Comparison of ENCODE assay signal across 8 cellular contexts in the genomic region with DNA sequence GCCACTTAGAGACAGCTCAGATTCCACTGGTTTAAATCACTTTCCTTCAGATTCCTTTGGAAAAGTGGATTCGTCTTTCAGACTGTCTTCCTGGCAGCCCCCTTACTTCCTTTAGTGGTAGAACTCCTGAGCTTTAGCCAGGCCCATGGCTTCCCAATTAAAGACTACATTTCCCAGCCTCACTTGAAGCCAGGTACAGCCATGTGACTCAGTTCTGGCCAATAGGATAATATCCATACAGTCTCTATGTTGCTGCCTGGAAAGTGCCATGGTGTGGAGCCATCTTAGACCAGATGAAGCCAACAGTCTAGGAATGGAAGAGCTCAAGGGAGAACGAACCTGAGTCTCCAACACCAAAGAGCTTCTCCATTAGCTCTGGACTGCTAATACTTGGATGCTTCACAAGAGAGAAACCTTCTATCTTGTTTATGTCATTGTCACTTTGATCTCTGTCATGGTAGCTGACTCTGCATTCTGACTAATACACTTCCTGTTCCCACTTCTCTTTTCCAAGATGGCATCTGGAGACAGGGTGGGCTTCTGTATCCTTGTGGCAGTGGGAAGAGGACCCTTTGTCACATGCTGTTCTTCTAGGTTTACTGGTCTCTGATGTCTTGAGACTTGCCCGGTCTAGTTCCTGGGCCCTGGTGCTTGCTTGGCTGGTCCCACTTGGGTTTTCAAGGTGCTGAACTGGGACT. TPM values are rescaled to one million over a fixed set of nuclear protein-coding genes. Genes with fewer than 3 reads are reported as not detected.
DNase-seq lines count a peak whose midpoint lies in the region; ATAC-seq, FAIRE-seq and TF ChIP-seq lines count a peak whose summit lies in the region.
"Not testable (repeated sequence)": the region's sequence is repeated elsewhere in the genome, so short reads cannot be mapped to it uniquely, and the experiment has no call there.

No MANE protein-coding gene starts in this region.

- not testable (repeated sequence) for H3K27me3 ChIP-seq in BLaER1 treated with 17β-estradiol and CSF1 and Interleukin-3, amounts not matched to agents 10 nM and 100 nM; RWPE2 (ENCODE audit: insufficient read depth, poor library complexity, severe bottlenecking); astrocyte (ENCODE audit: insufficient read depth, low read length); trophoblast cell (ENCODE audit: insufficient read depth, low read length)

- peak; percentile 55; the same call in 2 of the 3 replicates for ATAC-seq in RWPE2 (ENCODE audit: low read depth)

- peak overlapping the region in 10 of 11 experiments; percentile 7 to 68 (median 58); a peak in 19 of 22 replicates for H3K27ac ChIP-seq in BLaER1 treated with 17β-estradiol and CSF1 and Interleukin-3, amounts not matched to agents 10 nM and 100 nM
- H3K27ac ChIP-seq in RWPE2 (ENCODE audit: poor library complexity, severe bottlenecking); astrocyte (ENCODE audit: low read depth, low read length); trophoblast cell (ENCODE audit: low read depth, low read length): not testable (repeated sequence)

- not testable (repeated sequence) for H3K27me3 Mint-ChIP-seq in IgD-negative memory B cell; astrocyte (ENCODE audit: low read depth, unreplicated experiment)

- H3K4me1 ChIP-seq in BLaER1 treated with 17β-estradiol and CSF1 and Interleukin-3, amounts not matched to agents 10 nM and 100 nM: peaks cover 43 to 94% (median 61%) of the 10 kb centered on the region in 10 experiments
- H3K4me1 ChIP-seq in RWPE2 (ENCODE audit: insufficient read depth, poor library complexity, severe bottlenecking); astrocyte (ENCODE audit: insufficient read depth, low read length); trophoblast cell (ENCODE audit: control insufficient read depth in 1 of 2, insufficient read depth in 2 of 2, low read length in 2 of 2): not testable (repeated sequence)

- peak overlapping the region; percentile 49 to 94 (median 66) for H3K4me2 ChIP-seq in BLaER1 treated with 17β-estradiol and CSF1 and Interleukin-3, amounts not matched to agents 10 nM and 100 nM
- not testable (repeated sequence) for H3K4me2 ChIP-seq in astrocyte (ENCODE audit: low read length); trophoblast cell (ENCODE audit: low read length)

- whole genome bisulfite sequencing in trophoblast cell (ENCODE audit: extremely low coverage, insufficient coverage, insufficient read length): no CpG with 5 or more reads among the region's 3 CpGs

- H3K4me1 Mint-ChIP-seq in IgD-negative memory B cell (peaks cover 32 to 37% (median 34%) of the 10 kb centered on the region in 3 donors), astrocyte (ENCODE audit: low read depth, unreplicated experiment) (peaks cover 11% of the 10 kb centered on the region)

- H3K9ac ChIP-seq in BLaER1 treated with 17β-estradiol and CSF1 and Interleukin-3, amounts not matched to agents 10 nM and 100 nM; astrocyte (ENCODE audit: low read length); trophoblast cell (ENCODE audit: low read length): not testable (repeated sequence)

- H3K4me3 ChIP-seq in BLaER1 treated with 17β-estradiol and CSF1 and Interleukin-3, amounts not matched to agents 10 nM and 100 nM; RWPE2 (ENCODE audit: severe bottlenecking); astrocyte (ENCODE audit: insufficient read depth, low read depth, low read length); trophoblast cell (ENCODE audit: low read depth, low read length): not testable (repeated sequence)

- TF ChIP-seq CTCF in RWPE2 (IDR thresholded peaks at IDR 0.05; ENCODE audit: poor library complexity, severe bottlenecking); astrocyte (IDR thresholded peaks at IDR 0.05; ENCODE audit: insufficient read depth, low read depth, low read length): not testable (repeated sequence)

- not testable (repeated sequence) for H3K36me3 ChIP-seq in BLaER1 treated with 17β-estradiol and CSF1 and Interleukin-3, amounts not matched to agents 10 nM and 100 nM; RWPE2 (ENCODE audit: low read depth); astrocyte (ENCODE audit: insufficient read depth, low read length); trophoblast cell (ENCODE audit: control insufficient read depth in 1 of 2, insufficient read depth in 2 of 2, low read length in 2 of 2)

- not testable (repeated sequence) for H3K23ac ChIP-seq in trophoblast cell (ENCODE audit: low read length)

- H3K27ac Mint-ChIP-seq in IgD-negative memory B cell: peak overlapping the region in 2 of 3 donors; percentile 52 to 76
- not testable (repeated sequence) for H3K27ac Mint-ChIP-seq in astrocyte (ENCODE audit: unreplicated experiment)

- not testable (repeated sequence) for H3K14ac ChIP-seq in trophoblast cell (ENCODE audit: low read length)

- peak overlapping the region; percentile 16 for H4K8ac ChIP-seq in trophoblast cell (ENCODE audit: low read depth, low read length)

- peak overlapping the region; percentile 5 for H4K91ac ChIP-seq in trophoblast cell (ENCODE audit: low read depth, low read length)

- H2AFZ ChIP-seq in astrocyte (ENCODE audit: low read depth, low read length); trophoblast cell (ENCODE audit: insufficient read depth, low read length, poor library complexity): not testable (repeated sequence)

- H3K9me3 ChIP-seq in BLaER1 treated with 17β-estradiol and CSF1 and Interleukin-3, amounts not matched to agents 10 nM and 100 nM (replicated peaks in 1 of 11); RWPE2 (ENCODE audit: severe bottlenecking); astrocyte (ENCODE audit: insufficient read depth, low read depth, low read length); trophoblast cell (ENCODE audit: insufficient read depth, low read depth, low read length): not testable (repeated sequence)

- DNase-seq in GM18507 (ENCODE audit: extremely low spot score, insufficient read length, low read depth); RWPE2 (ENCODE audit: low spot score); astrocyte (ENCODE audit: low read depth); trophoblast cell: not testable (repeated sequence)
- DNase-seq in NCI-H2227 (lab: John Stamatoyannopoulos, UW; ENCODE audit: unreplicated experiment) (peak; percentile 3), left kidney (ENCODE audit: low read depth, low spot score) (peak; percentile 59)

- H2BK12ac ChIP-seq in trophoblast cell (ENCODE audit: low read length): not testable (repeated sequence)

- not testable (repeated sequence) for H2AK5ac ChIP-seq in trophoblast cell (ENCODE audit: low read length)

- H4K20me1 ChIP-seq in BLaER1 treated with 17β-estradiol and CSF1 and Interleukin-3, amounts not matched to agents 10 nM and 100 nM; astrocyte (ENCODE audit: insufficient read depth, low read length): not testable (repeated sequence)

- not testable (repeated sequence) for H3K36me3 Mint-ChIP-seq in IgD-negative memory B cell; astrocyte (ENCODE audit: low read depth, unreplicated experiment)

- not testable (repeated sequence) for H3K9me3 Mint-ChIP-seq in IgD-negative memory B cell; astrocyte (ENCODE audit: unreplicated experiment)

- not testable (repeated sequence) for H3K4ac ChIP-seq in trophoblast cell (ENCODE audit: low read depth, low read length)

- H2BK5ac ChIP-seq in trophoblast cell (ENCODE audit: low read depth, low read length, poor library complexity): not testable (repeated sequence)

- not testable (repeated sequence) for H3K79me1 ChIP-seq in trophoblast cell (ENCODE audit: low read length)

- FAIRE-seq in GM18507 (lab: Jason Lieb, UNC): peak; percentile 92
- peak; percentile 5 for FAIRE-seq in astrocyte (lab: Jason Lieb, UNC)

- H3K18ac ChIP-seq in trophoblast cell (ENCODE audit: low read length): not testable (repeated sequence)

- H3K79me2 ChIP-seq in astrocyte (ENCODE audit: insufficient read depth, low read length); trophoblast cell (ENCODE audit: control insufficient read depth, insufficient read depth, low read length, poor library complexity): not testable (repeated sequence)

- not testable (repeated sequence) for H3K4me3 Mint-ChIP-seq in IgD-negative memory B cell; astrocyte (ENCODE audit: unreplicated experiment)

- H4K12ac ChIP-seq in trophoblast cell (ENCODE audit: low read depth, low read length): not testable (repeated sequence)

- H2BK120ac ChIP-seq in trophoblast cell (ENCODE audit: insufficient read depth, low read length, poor library complexity): not testable (repeated sequence)

RNA-seq across cellular contexts. Expression of a gene that starts 15.1 kb away (rescaled TPM):
- 20.2 TPM for polyA plus RNA-seq in IgD-negative memory B cell
- 43.1 and 49.4 TPM in 2 replicates for total RNA-seq in astrocyte
- 59.8 and 60.5 TPM in 2 replicates for polyA plus RNA-seq in trophoblast cell (2013)

RNA-seq across cellular contexts. Expression of a gene that starts 30.6 kb away (rescaled TPM):
- polyA plus RNA-seq in IgD-negative memory B cell: 25.1 TPM
- total RNA-seq in astrocyte: 232 and 278 TPM in 2 replicates
- polyA plus RNA-seq in trophoblast cell (2013): 162 and 178 TPM in 2 replicates
